In genomic region chr9:4301971-4302427, GRCh38 we compare ENCODE assay signal across 9 cellular contexts. TPM values are rescaled to one million over a fixed set of nuclear protein-coding genes. Genes with fewer than 3 reads are reported as not detected.
DNase-seq lines count a peak whose midpoint lies in the region; ATAC-seq and TF ChIP-seq lines count a peak whose summit lies in the region.
"Had no signal": no experiment of that assay in that cellular context is flagged by ENCODE, and none has a peak within 500 bp of the region (broad histone marks: within the 10 kb centered on the region; RNA-seq: fewer than 3 reads in every experiment).

No MANE protein-coding gene starts in this region.

- 36 to 37% methylated on average over 2 of the region's 2 CpGs for WGBS in heart right ventricle, 2 donors

- no peaks in the 10 kb centered on the region for H3K9me3 ChIP-seq in heart right ventricle
- H3K9me3 ChIP-seq: BLaER1 had no signal

- H3K4me1 Mint-ChIP-seq in activated CD4-positive, alpha-beta T cell treated with anti-CD3 and anti-CD28 coated beads for 36 hours, result peaks cover 60% of the 10 kb centered on the region
- peaks cover 23% of the 10 kb centered on the region for H3K4me1 Mint-ChIP-seq in activated CD4-positive, alpha-beta T cell treated with anti-CD3 and anti-CD28 coated beads, Interleukin-2, amount 10 ng/mL, durations not matched to agents 7 days and 5 days
- peaks cover 37% of the 10 kb centered on the region for H3K4me1 Mint-ChIP-seq in activated T-helper 17 cell treated with anti-CD3 and anti-CD28 coated beads, Interleukin-2, amount 50 U/mL, for 72 hours

- peak; percentile 59 for DNase-seq in activated CD4-positive, alpha-beta T cell treated with anti-CD3 and anti-CD28 coated beads for 36 hours
- no peak for DNase-seq in activated CD4-positive, alpha-beta T cell treated with anti-CD3 and anti-CD28 coated beads, Interleukin-2, amount 10 ng/mL, durations not matched to agents 7 days and 5 days
- DNase-seq in heart right ventricle (peak; percentile 12 to 52), NCI-H128 (lab: John Stamatoyannopoulos, UW; ENCODE audit: unreplicated experiment) (no peak), mucosa of gallbladder (ENCODE audit: low spot score) (no peak)
- peak; percentile 27 for DNase-seq in stimulated activated CD4-positive, alpha-beta T cell treated with anti-CD3 and anti-CD28 coated beads, Interleukin-4, amount 100 ng/mL, for 24 hours

- POLR2A ChIA-PET in activated CD4-positive, alpha-beta T cell treated with anti-CD3 and anti-CD28 coated beads for 36 hours (lab: Charles Lee), result interaction anchor here (0.6 kb wide), 1 partner anchor 684 kb away, joined by 4 read pairs; no protein-coding TSS in a partner anchor
- POLR2A ChIA-PET in activated CD4-positive, alpha-beta T cell treated with anti-CD3 and anti-CD28 coated beads, Interleukin-2, amount 10 ng/mL, durations not matched to agents 7 days and 5 days (lab: Charles Lee), result no interaction called here

- H3K27me3 Mint-ChIP-seq in activated CD4-positive, alpha-beta T cell treated with anti-CD3 and anti-CD28 coated beads for 36 hours, result peaks cover 24% of the 10 kb centered on the region
- peaks cover 49% of the 10 kb centered on the region for H3K27me3 Mint-ChIP-seq in activated CD4-positive, alpha-beta T cell treated with anti-CD3 and anti-CD28 coated beads, Interleukin-2, amount 10 ng/mL, durations not matched to agents 7 days and 5 days
- peaks cover 40% of the 10 kb centered on the region for H3K27me3 Mint-ChIP-seq in activated T-helper 17 cell treated with anti-CD3 and anti-CD28 coated beads, Interleukin-2, amount 50 U/mL, for 72 hours

- no peaks in the 10 kb centered on the region for H3K9me3 Mint-ChIP-seq in activated CD4-positive, alpha-beta T cell treated with anti-CD3 and anti-CD28 coated beads for 36 hours (ENCODE audit: low read depth)
- H3K9me3 Mint-ChIP-seq in activated CD4-positive, alpha-beta T cell treated with anti-CD3 and anti-CD28 coated beads, Interleukin-2, amount 10 ng/mL, durations not matched to agents 7 days and 5 days, result no peaks in the 10 kb centered on the region
- no peaks in the 10 kb centered on the region for H3K9me3 Mint-ChIP-seq in activated T-helper 17 cell treated with anti-CD3 and anti-CD28 coated beads, Interleukin-2, amount 50 U/mL, for 72 hours

- peaks cover 0 to 55% (median 6%) of the 10 kb centered on the region in 9 donors for H3K4me1 ChIP-seq in heart right ventricle

- H3K4me3 ChIP-seq in heart right ventricle, result no peak overlapping the region
- H3K4me3 ChIP-seq: BLaER1 had no signal

- H3K27ac Mint-ChIP-seq in activated CD4-positive, alpha-beta T cell treated with anti-CD3 and anti-CD28 coated beads for 36 hours, result no peak overlapping the region
- no peak overlapping the region for H3K27ac Mint-ChIP-seq in activated CD4-positive, alpha-beta T cell treated with anti-CD3 and anti-CD28 coated beads, Interleukin-2, amount 10 ng/mL, durations not matched to agents 7 days and 5 days
- H3K27ac Mint-ChIP-seq in activated T-helper 17 cell treated with anti-CD3 and anti-CD28 coated beads, Interleukin-2, amount 50 U/mL, for 72 hours, result no peak overlapping the region

- H3K36me3 ChIP-seq in heart right ventricle, result no peaks in the 10 kb centered on the region
- H3K36me3 ChIP-seq: BLaER1 had no signal

- CTCF ChIA-PET in activated CD4-positive, alpha-beta T cell treated with anti-CD3 and anti-CD28 coated beads for 36 hours (lab: Charles Lee), result interaction anchor here (0.7 to 2.3 kb wide), 3 partner anchors 14 to 64 kb away, joined by 3 to 12 read pairs (median 4); no protein-coding TSS in a partner anchor
- CTCF ChIA-PET in activated CD4-positive, alpha-beta T cell treated with anti-CD3 and anti-CD28 coated beads, Interleukin-2, amount 10 ng/mL, durations not matched to agents 7 days and 5 days (lab: Charles Lee), result interaction anchor here (0.6 to 2.3 kb wide), 3 partner anchors 13 to 27 kb away, joined by 3 to 9 read pairs (median 3); no protein-coding TSS in a partner anchor

- intact Hi-C loops in activated CD4-positive, alpha-beta T cell treated with anti-CD3 and anti-CD28 coated beads for 36 hours (cut with DNase I, micrococcal nuclease), result loop anchor here in 1 of 2 experiments (10.0 kb wide), 1 partner anchor 557 kb away; no protein-coding TSS in a partner anchor
- intact Hi-C loops in heart right ventricle (cut with DNase I), result loop anchor here in 2 of 10 donors (10.0 kb wide), 1 partner anchor 227 kb away; no protein-coding TSS in a partner anchor

- TF ChIP-seq CTCF in heart right ventricle (IDR thresholded peaks at IDR 0.05), result no peak

- peaks cover 0 to 27% (median 0%) of the 10 kb centered on the region in 7 donors for H3K27me3 ChIP-seq in heart right ventricle

- no peaks in the 10 kb centered on the region for H3K36me3 Mint-ChIP-seq in activated CD4-positive, alpha-beta T cell treated with anti-CD3 and anti-CD28 coated beads for 36 hours (ENCODE audit: low read depth)
- no peaks in the 10 kb centered on the region for H3K36me3 Mint-ChIP-seq in activated CD4-positive, alpha-beta T cell treated with anti-CD3 and anti-CD28 coated beads, Interleukin-2, amount 10 ng/mL, durations not matched to agents 7 days and 5 days (ENCODE audit: low read depth)
- H3K36me3 Mint-ChIP-seq in activated T-helper 17 cell treated with anti-CD3 and anti-CD28 coated beads, Interleukin-2, amount 50 U/mL, for 72 hours (ENCODE audit: low read depth), result peaks cover 10% of the 10 kb centered on the region

- peak; percentile 10 for ATAC-seq in activated CD4-positive, alpha-beta T cell treated with anti-CD3 and anti-CD28 coated beads for 36 hours
- peak; percentile 43 for ATAC-seq in activated T-helper 17 cell treated with anti-CD3 and anti-CD28 coated beads, Interleukin-2, amount 50 U/mL, for 72 hours (replicated peaks)
- ATAC-seq in heart right ventricle, result peak in 1 of 8 donors; percentile 68
- no peak for ATAC-seq in GM18502 (IDR thresholded peaks at IDR 0.05; ENCODE audit: poor library complexity, unreplicated experiment)

- peak overlapping the region in 1 of 10 donors; percentile 65 for H3K27ac ChIP-seq in heart right ventricle
- H3K27ac ChIP-seq: BLaER1 had no signal

- H3K4me3 Mint-ChIP-seq in activated CD4-positive, alpha-beta T cell treated with anti-CD3 and anti-CD28 coated beads for 36 hours, result no peak overlapping the region
- no peak overlapping the region for H3K4me3 Mint-ChIP-seq in activated CD4-positive, alpha-beta T cell treated with anti-CD3 and anti-CD28 coated beads, Interleukin-2, amount 10 ng/mL, durations not matched to agents 7 days and 5 days
- H3K4me3 Mint-ChIP-seq in activated T-helper 17 cell treated with anti-CD3 and anti-CD28 coated beads, Interleukin-2, amount 50 U/mL, for 72 hours, result no peak overlapping the region

RNA-seq across cellular contexts. Expression of gene GLIS3, which starts 2.1 kb away (rescaled TPM):
- total RNA-seq in activated CD4-positive, alpha-beta T cell treated with anti-CD3 and anti-CD28 coated beads for 36 hours, result under 1 TPM; 0.93 to 0.96 TPM
- total RNA-seq in activated CD4-positive, alpha-beta T cell treated with anti-CD3 and anti-CD28 coated beads, Interleukin-2, amount 10 ng/mL, durations not matched to agents 7 days and 5 days, result under 1 TPM; 0.19 to 0.50 TPM
- total RNA-seq in activated T-helper 17 cell treated with anti-CD3 and anti-CD28 coated beads, Interleukin-2, amount 50 U/mL, for 72 hours, result under 1 TPM; 0.80 to 0.85 TPM
- total RNA-seq in heart right ventricle (1 to 10 TPM; 2.3 to 7.5 (median 3.9) TPM), mucosa of gallbladder (120 TPM)
- polyA plus RNA-seq in heart right ventricle, result 1 to 10 TPM in 1 of 2 donors, under 1 TPM in 1; 0.90 to 1.8 TPM

Comparison
In these comparisons a context has a peak if more than half of its experiments do, and no peak if none do; other contexts are left out.
1. DNase-seq: peak in activated CD4-positive, alpha-beta T cell treated with anti-CD3 and anti-CD28 coated beads for 36 hours (single experiment), heart right ventricle (2 of 2) and stimulated activated CD4-positive, alpha-beta T cell treated with anti-CD3 and anti-CD28 coated beads, Interleukin-4, amount 100 ng/mL, for 24 hours (single experiment); none in activated CD4-positive, alpha-beta T cell treated with anti-CD3 and anti-CD28 coated beads, Interleukin-2, amount 10 ng/mL, durations not matched to agents 7 days and 5 days (single experiment), NCI-H128 (single experiment) and mucosa of gallbladder (single experiment).
2. RNA of gene GLIS3, which starts 2.1 kb away (total RNA-seq): 120 TPM in mucosa of gallbladder (single experiment); 2.3 to 7.5 TPM in heart right ventricle, 0.93 to 0.96 TPM in activated CD4-positive, alpha-beta T cell treated with anti-CD3 and anti-CD28 coated beads for 36 hours, 0.80 to 0.85 TPM in activated T-helper 17 cell treated with anti-CD3 and anti-CD28 coated beads, Interleukin-2, amount 50 U/mL, for 72 hours and 0.19 to 0.50 TPM in activated CD4-positive, alpha-beta T cell treated with anti-CD3 and anti-CD28 coated beads, Interleukin-2, amount 10 ng/mL, durations not matched to agents 7 days and 5 days; every median in the first group is over 10 times any median in the second.